In genomic region chr11:111303476-111303875, GRCh38 we compare ENCODE assay signal across 11 cellular contexts. TPM values are rescaled to one million over a fixed set of nuclear protein-coding genes. Genes with fewer than 3 reads are reported as not detected.
DNase-seq lines count a peak whose midpoint lies in the region; ATAC-seq and TF ChIP-seq lines count a peak whose summit lies in the region.
"Had no signal": no experiment of that assay in that cellular context is flagged by ENCODE, and none has a peak within 500 bp of the region (broad histone marks: within the 10 kb centered on the region; RNA-seq: fewer than 3 reads in every experiment).

No MANE protein-coding gene starts in this region.

- no peak overlapping the region for H3K4me3 Mint-ChIP-seq in mesothelial cell of epicardium
- H3K4me3 Mint-ChIP-seq in stimulated activated memory B cell treated with anti-CD40 and anti-IgM and Interleukin-4, amounts not matched to agents 10 μg/mL and 1 μg/mL and 100 μg/mL, for 72 hours: no peak overlapping the region

- H3K9me3 ChIP-seq in BE2C: no peaks in the 10 kb centered on the region

- H3K36me3 Mint-ChIP-seq in mesothelial cell of epicardium: no peaks in the 10 kb centered on the region
- H3K36me3 Mint-ChIP-seq in stimulated activated memory B cell treated with anti-CD40 and anti-IgM and Interleukin-4, amounts not matched to agents 10 μg/mL and 1 μg/mL and 100 μg/mL, for 72 hours: peaks cover 5% of the 10 kb centered on the region

- peak overlapping the region; percentile 83 for H3K27ac Mint-ChIP-seq in mesothelial cell of epicardium
- no peak overlapping the region for H3K27ac Mint-ChIP-seq in stimulated activated memory B cell treated with anti-CD40 and anti-IgM and Interleukin-4, amounts not matched to agents 10 μg/mL and 1 μg/mL and 100 μg/mL, for 72 hours

- ATAC-seq in stimulated activated memory B cell treated with anti-CD40 and anti-IgM and Interleukin-4, amounts not matched to agents 10 μg/mL and 1 μg/mL and 100 μg/mL, for 72 hours: no peak
- no peak for ATAC-seq in Right ventricle myocardium inferior
- ATAC-seq in HG03469 (IDR thresholded peaks at IDR 0.05; ENCODE audit: unreplicated experiment): no peak

- H3K27me3 Mint-ChIP-seq in mesothelial cell of epicardium (ENCODE audit: low read depth): peaks cover 50% of the 10 kb centered on the region
- peaks cover 8% of the 10 kb centered on the region for H3K27me3 Mint-ChIP-seq in stimulated activated memory B cell treated with anti-CD40 and anti-IgM and Interleukin-4, amounts not matched to agents 10 μg/mL and 1 μg/mL and 100 μg/mL, for 72 hours

- intact Hi-C loops in Right ventricle myocardium inferior (cut with DNase I): no loop called here

- peaks cover 53% of the 10 kb centered on the region for H3K4me1 Mint-ChIP-seq in mesothelial cell of epicardium
- peaks cover 29% of the 10 kb centered on the region for H3K4me1 Mint-ChIP-seq in stimulated activated memory B cell treated with anti-CD40 and anti-IgM and Interleukin-4, amounts not matched to agents 10 μg/mL and 1 μg/mL and 100 μg/mL, for 72 hours

- no peak overlapping the region for H3K4me3 ChIP-seq in BE2C (ENCODE audit: low read depth, low read length)

- peaks cover 95% of the 10 kb centered on the region for H3K27me3 ChIP-seq in BE2C

- peak; percentile 94 for DNase-seq in DMS153 (lab: John Stamatoyannopoulos, UW)
- peak; percentile 94 for DNase-seq in NCI-H2029 treated with DMSO at 0.1 percent for 48 hours (lab: John Stamatoyannopoulos, UW)
- peak; percentile 40 for DNase-seq in SW480 (ENCODE audit: low spot score)
- no peak for DNase-seq in mesothelial cell of epicardium (ENCODE audit: low spot score in 2 of 2, unreplicated experiment in 2 of 2)
- no peak for DNase-seq in Right ventricle myocardium inferior (ENCODE audit: missing footprints)
- no peak for DNase-seq in BE2C
- DNase-seq: activated naive CD4-positive, alpha-beta T cell treated with Interleukin-2 at 50 U/mL for 16 hours; C1 segment of cervical spinal cord had no signal

- TF ChIP-seq CTCF in mesothelial cell of epicardium (IDR thresholded peaks at IDR 0.05; ENCODE audit: unreplicated experiment) (no peak), BE2C (IDR thresholded peaks at IDR 0.05; ENCODE audit: low read depth, low read length) (no peak)

- no peaks in the 10 kb centered on the region for H3K36me3 ChIP-seq in BE2C

- no peaks in the 10 kb centered on the region for H3K9me3 Mint-ChIP-seq in mesothelial cell of epicardium
- no peaks in the 10 kb centered on the region for H3K9me3 Mint-ChIP-seq in stimulated activated memory B cell treated with anti-CD40 and anti-IgM and Interleukin-4, amounts not matched to agents 10 μg/mL and 1 μg/mL and 100 μg/mL, for 72 hours

- no peaks in the 10 kb centered on the region for H3K4me1 ChIP-seq in BE2C

RNA-seq across cellular contexts. Expression of gene POU2AF3, which starts 5.1 kb away (rescaled TPM):
- total RNA-seq in mesothelial cell of epicardium: 3.0 to 4.1 TPM (median 3.4 TPM) in 3 replicates
- total RNA-seq in Right ventricle myocardium inferior: 0.65 TPM
- polyA plus RNA-seq in BE2C (2012; ENCODE audit: insufficient read depth, insufficient read length, low read depth): not detected

RNA-seq across cellular contexts. Expression of gene POU2AF2, which starts 58.0 kb away (rescaled TPM):
- not detected in 3 replicates for total RNA-seq in mesothelial cell of epicardium
- not detected for total RNA-seq in Right ventricle myocardium inferior
- not detected for polyA plus RNA-seq in BE2C (2012; ENCODE audit: insufficient read depth, insufficient read length, low read depth)
- total RNA-seq: progenitor cell of endocrine pancreas had no signal

Comparison
In these comparisons a context has a peak if more than half of its experiments do, and no peak if none do; other contexts are left out.
1. DNase-seq: peak in DMS153 (single experiment), NCI-H2029 treated with DMSO at 0.1 percent for 48 hours (single experiment) and SW480 (single experiment); none in mesothelial cell of epicardium (0 of 2), Right ventricle myocardium inferior (single experiment) and BE2C (single experiment).